Comparison of ENCODE assay signal across 1 cellular context in the genomic region with DNA sequence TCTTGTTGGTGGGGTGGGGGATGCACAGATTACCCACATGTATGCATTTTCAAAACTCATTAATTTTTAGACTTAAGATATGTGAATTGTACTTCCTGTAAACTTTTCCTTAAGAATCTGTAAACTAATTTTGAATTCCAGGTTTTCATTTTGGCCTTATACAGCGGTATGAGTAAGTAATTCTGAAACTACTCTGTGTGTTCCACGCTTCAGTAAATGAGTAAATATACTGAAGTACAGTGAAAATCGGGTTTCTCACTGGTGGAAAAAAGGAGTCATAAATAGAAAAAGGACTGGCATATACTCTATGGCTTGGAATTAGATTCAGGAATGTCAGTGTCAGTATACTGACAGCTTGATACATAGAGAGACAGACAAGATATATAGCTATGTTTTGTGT.
TF ChIP-seq lines count a peak whose summit lies in the region.

No MANE protein-coding gene starts in this region.

TF ChIP-seq in GM12878, 131 proteins besides CTCF, POLR2A, EP300 and RAD21:
- TF ChIP-seq SP1 (IDR thresholded peaks at IDR 0.05; ENCODE audit: low read depth, low read length) (no peak), MEF2B (IDR thresholded peaks at IDR 0.05; ENCODE audit: partially characterized antibody, poor library complexity, severe bottlenecking) (no peak), HCFC1 (IDR thresholded peaks at IDR 0.05; ENCODE audit: low read length) (no peak), CHD1 (IDR thresholded peaks at IDR 0.05; ENCODE audit: low read depth, low read length) (no peak), IKZF2 (IDR thresholded peaks at IDR 0.05) (peak; percentile 46 to 56; a peak in 2 of 4 replicates), FOS (IDR thresholded peaks at IDR 0.05; ENCODE audit: borderline replicate concordance, extremely low read depth, insufficient read length) (no peak), JUNB (IDR thresholded peaks at IDR 0.05) (0 out of 2 replicates have a peak, but pooled peaks have one; percentile 11), CEBPB (IDR thresholded peaks at IDR 0.05; ENCODE audit: borderline replicate concordance in 1 of 2, low read depth in 2 of 2, low read length in 2 of 2) (no peak), TBL1XR1 (IDR thresholded peaks at IDR 0.05; ENCODE audit: low read depth, low read length) (no peak), IKZF1 (conservative IDR thresholded peaks at IDR 0.05) (peak; percentile 48), ZNF384 (IDR thresholded peaks at IDR 0.05; ENCODE audit: borderline replicate concordance, low read depth, low read length) (no peak), CHD2 (IDR thresholded peaks at IDR 0.05; ENCODE audit: borderline replicate concordance, low read depth, low read length) (no peak), SPI1 (IDR thresholded peaks at IDR 0.05; ENCODE audit: borderline replicate concordance, insufficient read depth, low read depth, low read length) (no peak), RAD51 (IDR thresholded peaks at IDR 0.05) (no peak), BHLHE40 (IDR thresholded peaks at IDR 0.05; ENCODE audit: borderline replicate concordance in 1 of 2, low read depth in 2 of 2, low read length in 1 of 2) (no peak), EED (IDR thresholded peaks at IDR 0.05; ENCODE audit: low read depth) (no peak), RB1 (IDR thresholded peaks at IDR 0.05; ENCODE audit: borderline replicate concordance) (no peak), ZNF217 (IDR thresholded peaks at IDR 0.05) (no peak)
- TF ChIP-seq, protein P1, sequence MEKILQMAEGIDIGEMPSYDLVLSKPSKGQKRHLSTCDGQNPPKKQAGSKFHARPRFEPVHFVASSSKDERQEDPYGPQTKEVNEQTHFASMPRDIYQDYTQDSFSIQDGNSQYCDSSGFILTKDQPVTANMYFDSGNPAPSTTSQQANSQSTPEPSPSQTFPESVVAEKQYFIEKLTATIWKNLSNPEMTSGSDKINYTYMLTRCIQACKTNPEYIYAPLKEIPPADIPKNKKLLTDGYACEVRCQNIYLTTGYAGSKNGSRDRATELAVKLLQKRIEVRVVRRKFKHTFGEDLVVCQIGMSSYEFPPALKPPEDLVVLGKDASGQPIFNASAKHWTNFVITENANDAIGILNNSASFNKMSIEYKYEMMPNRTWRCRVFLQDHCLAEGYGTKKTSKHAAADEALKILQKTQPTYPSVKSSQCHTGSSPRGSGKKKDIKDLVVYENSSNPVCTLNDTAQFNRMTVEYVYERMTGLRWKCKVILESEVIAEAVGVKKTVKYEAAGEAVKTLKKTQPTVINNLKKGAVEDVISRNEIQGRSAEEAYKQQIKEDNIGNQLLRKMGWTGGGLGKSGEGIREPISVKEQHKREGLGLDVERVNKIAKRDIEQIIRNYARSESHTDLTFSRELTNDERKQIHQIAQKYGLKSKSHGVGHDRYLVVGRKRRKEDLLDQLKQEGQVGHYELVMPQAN (conservative IDR thresholded peaks at IDR 0.05): no peak
- TF ChIP-seq, protein P2, sequence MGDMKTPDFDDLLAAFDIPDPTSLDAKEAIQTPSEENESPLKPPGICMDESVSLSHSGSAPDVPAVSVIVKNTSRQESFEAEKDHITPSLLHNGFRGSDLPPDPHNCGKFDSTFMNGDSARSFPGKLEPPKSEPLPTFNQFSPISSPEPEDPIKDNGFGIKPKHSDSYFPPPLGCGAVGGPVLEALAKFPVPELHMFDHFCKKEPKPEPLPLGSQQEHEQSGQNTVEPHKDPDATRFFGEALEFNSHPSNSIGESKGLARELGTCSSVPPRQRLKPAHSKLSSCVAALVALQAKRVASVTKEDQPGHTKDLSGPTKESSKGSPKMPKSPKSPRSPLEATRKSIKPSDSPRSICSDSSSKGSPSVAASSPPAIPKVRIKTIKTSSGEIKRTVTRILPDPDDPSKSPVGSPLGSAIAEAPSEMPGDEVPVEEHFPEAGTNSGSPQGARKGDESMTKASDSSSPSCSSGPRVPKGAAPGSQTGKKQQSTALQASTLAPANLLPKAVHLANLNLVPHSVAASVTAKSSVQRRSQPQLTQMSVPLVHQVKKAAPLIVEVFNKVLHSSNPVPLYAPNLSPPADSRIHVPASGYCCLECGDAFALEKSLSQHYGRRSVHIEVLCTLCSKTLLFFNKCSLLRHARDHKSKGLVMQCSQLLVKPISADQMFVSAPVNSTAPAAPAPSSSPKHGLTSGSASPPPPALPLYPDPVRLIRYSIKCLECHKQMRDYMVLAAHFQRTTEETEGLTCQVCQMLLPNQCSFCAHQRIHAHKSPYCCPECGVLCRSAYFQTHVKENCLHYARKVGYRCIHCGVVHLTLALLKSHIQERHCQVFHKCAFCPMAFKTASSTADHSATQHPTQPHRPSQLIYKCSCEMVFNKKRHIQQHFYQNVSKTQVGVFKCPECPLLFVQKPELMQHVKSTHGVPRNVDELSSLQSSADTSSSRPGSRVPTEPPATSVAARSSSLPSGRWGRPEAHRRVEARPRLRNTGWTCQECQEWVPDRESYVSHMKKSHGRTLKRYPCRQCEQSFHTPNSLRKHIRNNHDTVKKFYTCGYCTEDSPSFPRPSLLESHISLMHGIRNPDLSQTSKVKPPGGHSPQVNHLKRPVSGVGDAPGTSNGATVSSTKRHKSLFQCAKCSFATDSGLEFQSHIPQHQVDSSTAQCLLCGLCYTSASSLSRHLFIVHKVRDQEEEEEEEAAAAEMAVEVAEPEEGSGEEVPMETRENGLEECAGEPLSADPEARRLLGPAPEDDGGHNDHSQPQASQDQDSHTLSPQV (IDR thresholded peaks at IDR 0.05): no peak
- TF ChIP-seq, protein P3, sequence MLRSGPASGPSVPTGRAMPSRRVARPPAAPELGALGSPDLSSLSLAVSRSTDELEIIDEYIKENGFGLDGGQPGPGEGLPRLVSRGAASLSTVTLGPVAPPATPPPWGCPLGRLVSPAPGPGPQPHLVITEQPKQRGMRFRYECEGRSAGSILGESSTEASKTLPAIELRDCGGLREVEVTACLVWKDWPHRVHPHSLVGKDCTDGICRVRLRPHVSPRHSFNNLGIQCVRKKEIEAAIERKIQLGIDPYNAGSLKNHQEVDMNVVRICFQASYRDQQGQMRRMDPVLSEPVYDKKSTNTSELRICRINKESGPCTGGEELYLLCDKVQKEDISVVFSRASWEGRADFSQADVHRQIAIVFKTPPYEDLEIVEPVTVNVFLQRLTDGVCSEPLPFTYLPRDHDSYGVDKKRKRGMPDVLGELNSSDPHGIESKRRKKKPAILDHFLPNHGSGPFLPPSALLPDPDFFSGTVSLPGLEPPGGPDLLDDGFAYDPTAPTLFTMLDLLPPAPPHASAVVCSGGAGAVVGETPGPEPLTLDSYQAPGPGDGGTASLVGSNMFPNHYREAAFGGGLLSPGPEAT (IDR thresholded peaks at IDR 0.05; ENCODE audit: low read depth): 0 out of 2 replicates have a peak, but pooled peaks have one; percentile 42
TF ChIP-seq in GM12878: peak in this region for 4.
